Comparison of ENCODE assay signal across 1 cellular context in genomic region chr19:53871448-53871847, GRCh38.
TF ChIP-seq lines count a peak whose summit lies in the region.

No MANE protein-coding gene starts in this region.

TF ChIP-seq in K562, 482 proteins besides CTCF, POLR2A, EP300 and RAD21:
- TF ChIP-seq PTTG1 (tag; IDR thresholded peaks at IDR 0.05; ENCODE audit: low read depth): no peak
- peak; percentile 44; the same call in 1 of the 2 replicates for TF ChIP-seq RBFOX2 (IDR thresholded peaks at IDR 0.05; ENCODE audit: low read depth, low read length)
